ENCODE assay signal across 23 cellular contexts in genomic region chr1:178886551-178886950, GRCh38. TPM values are rescaled to one million over a fixed set of nuclear protein-coding genes. Genes with fewer than 3 reads are reported as not detected.
DNase-seq lines count a peak whose midpoint lies in the region; ATAC-seq and TF ChIP-seq lines count a peak whose summit lies in the region.
"Had no signal": no experiment of that assay in that cellular context is flagged by ENCODE, and none has a peak within 500 bp of the region (broad histone marks: within the 10 kb centered on the region; RNA-seq: fewer than 3 reads in every experiment).

No MANE protein-coding gene starts in this region.

- peak overlapping the region; percentile 32 for H3K27ac Mint-ChIP-seq in stimulated activated naive CD8-positive, alpha-beta T cell treated with anti-CD3 and anti-CD28 coated beads, Interleukin-15, Interleukin-2, amounts not matched to agents 100 ng/mL and 50 ng/mL, for 24 hours
- H3K27ac Mint-ChIP-seq in stimulated activated naive CD8-positive, alpha-beta T cell treated with anti-CD3 and anti-CD28 coated beads, Interleukin-15, amount 100 ng/mL, for 72 hours, result peak overlapping the region in 1 of 2 donors; percentile 50
- H3K27ac Mint-ChIP-seq in HFFc6 (0 out of 2 replicates have a peak overlapping the region, but pooled peaks have one; percentile 1), memory B cell (peak overlapping the region; percentile 73), neural progenitor cell (no peak overlapping the region)
- H3K27ac Mint-ChIP-seq: CD4-positive, alpha-beta T cell had no signal

- no peak overlapping the region for H3K4me3 Mint-ChIP-seq in stimulated activated naive CD8-positive, alpha-beta T cell treated with anti-CD3 and anti-CD28 coated beads, Interleukin-15, Interleukin-2, amounts not matched to agents 100 ng/mL and 50 ng/mL, for 24 hours
- H3K4me3 Mint-ChIP-seq in stimulated activated naive CD8-positive, alpha-beta T cell treated with anti-CD3 and anti-CD28 coated beads, Interleukin-15, amount 100 ng/mL, for 72 hours, result no peak overlapping the region
- H3K4me3 Mint-ChIP-seq in HFFc6 (no peak overlapping the region), memory B cell (no peak overlapping the region), neural progenitor cell (no peak overlapping the region)
- H3K4me3 Mint-ChIP-seq: CD4-positive, alpha-beta T cell had no signal

- TF ChIP-seq CTCF in HFFc6 (IDR thresholded peaks at IDR 0.05), result no peak
- TF ChIP-seq CTCF in neural progenitor cell (IDR thresholded peaks at IDR 0.05), result no peak

- ATAC-seq in stimulated activated naive CD8-positive, alpha-beta T cell treated with anti-CD3 and anti-CD28 coated beads, Interleukin-15, amount 100 ng/mL, for 72 hours, result no peak
- ATAC-seq in memory B cell (ENCODE audit: low read depth) (no peak), GM18907 (IDR thresholded peaks at IDR 0.05; ENCODE audit: unreplicated experiment) (no peak)
- ATAC-seq in activated CD4-positive, CD25-positive, alpha-beta regulatory T cell treated with anti-CD3 and anti-CD28 coated beads, Interleukin-2, amount 50 U/mL, for 24 hours, result no peak
- ATAC-seq: Right ventricle myocardium inferior had no signal

- H3K4me1 ChIP-seq in neural progenitor cell, result no peaks in the 10 kb centered on the region
- H3K4me1 ChIP-seq: BLaER1, Caco-2, SJSA1 had no signal

- H3K79me2 ChIP-seq in neural progenitor cell (ENCODE audit: low read depth), result no peaks in the 10 kb centered on the region

- no peak overlapping the region for H3K4me3 ChIP-seq in neural progenitor cell
- H3K4me3 ChIP-seq: BLaER1, MG63, SJSA1 had no signal

- H3K36me3 ChIP-seq in neural progenitor cell, result peaks cover 9% of the 10 kb centered on the region

- no peaks in the 10 kb centered on the region for H3K27me3 ChIP-seq in neural progenitor cell
- H3K27me3 ChIP-seq: BLaER1, MG63, SJSA1 had no signal

- DNase-seq in stimulated activated naive CD8-positive, alpha-beta T cell treated with anti-CD3 and anti-CD28 coated beads, Interleukin-15, amount 100 ng/mL, for 72 hours, result no peak
- DNase-seq in HFFc6, result no peak
- DNase-seq in memory B cell (ENCODE audit: low spot score in 2 of 2), result no peak
- no peak for DNase-seq in NOMO-1 (lab: John Stamatoyannopoulos, UW; ENCODE audit: unreplicated experiment in 2 of 2)
- no peak for DNase-seq in neural progenitor cell (ENCODE audit: low spot score)
- DNase-seq: CD4-positive, alpha-beta T cell; DMS153; H7; Kasumi-1; MG63; NCI-H1417; NCI-H1694 treated with DMSO at 0.1 percent for 48 hours; NCI-H2081 treated with DMSO at 0.1 percent for 48 hours; NCI-H446; NCI-H526 had no signal

- no peak overlapping the region for H3K9ac ChIP-seq in neural progenitor cell
- H3K9ac ChIP-seq: BLaER1 had no signal

- H2AFZ ChIP-seq in neural progenitor cell (replicated peaks), result no peak overlapping the region

- no peaks in the 10 kb centered on the region for H4K20me1 ChIP-seq in neural progenitor cell (ENCODE audit: low read depth)
- H4K20me1 ChIP-seq: BLaER1 had no signal

- H3F3A ChIP-seq in neural progenitor cell (ENCODE audit: low read depth), result peaks cover 3% of the 10 kb centered on the region

- H3K27me3 Mint-ChIP-seq in stimulated activated naive CD8-positive, alpha-beta T cell treated with anti-CD3 and anti-CD28 coated beads, Interleukin-15, Interleukin-2, amounts not matched to agents 100 ng/mL and 50 ng/mL, for 24 hours, result no peaks in the 10 kb centered on the region
- H3K27me3 Mint-ChIP-seq in stimulated activated naive CD8-positive, alpha-beta T cell treated with anti-CD3 and anti-CD28 coated beads, Interleukin-15, amount 100 ng/mL, for 72 hours, result no peaks in the 10 kb centered on the region
- H3K27me3 Mint-ChIP-seq in HFFc6 (ENCODE audit: insufficient read depth), result no peaks in the 10 kb centered on the region
- H3K27me3 Mint-ChIP-seq in memory B cell, result no peaks in the 10 kb centered on the region
- no peaks in the 10 kb centered on the region for H3K27me3 Mint-ChIP-seq in neural progenitor cell (ENCODE audit: insufficient read depth, low read depth)
- H3K27me3 Mint-ChIP-seq: CD4-positive, alpha-beta T cell had no signal

- no peak overlapping the region for H3K4me2 ChIP-seq in neural progenitor cell
- H3K4me2 ChIP-seq: BLaER1 had no signal

- H3K36me3 Mint-ChIP-seq in stimulated activated naive CD8-positive, alpha-beta T cell treated with anti-CD3 and anti-CD28 coated beads, Interleukin-15, Interleukin-2, amounts not matched to agents 100 ng/mL and 50 ng/mL, for 24 hours (ENCODE audit: low read depth), result peaks cover 9% of the 10 kb centered on the region
- H3K36me3 Mint-ChIP-seq in HFFc6 (ENCODE audit: low read depth) (peaks cover 13% of the 10 kb centered on the region), memory B cell (peaks cover 16% of the 10 kb centered on the region), neural progenitor cell (peaks cover 8% of the 10 kb centered on the region)

- no peaks in the 10 kb centered on the region for H3K9me3 Mint-ChIP-seq in stimulated activated naive CD8-positive, alpha-beta T cell treated with anti-CD3 and anti-CD28 coated beads, Interleukin-15, Interleukin-2, amounts not matched to agents 100 ng/mL and 50 ng/mL, for 24 hours
- H3K9me3 Mint-ChIP-seq in stimulated activated naive CD8-positive, alpha-beta T cell treated with anti-CD3 and anti-CD28 coated beads, Interleukin-15, amount 100 ng/mL, for 72 hours, result no peaks in the 10 kb centered on the region
- H3K9me3 Mint-ChIP-seq in HFFc6 (no peaks in the 10 kb centered on the region), memory B cell (no peaks in the 10 kb centered on the region), neural progenitor cell (no peaks in the 10 kb centered on the region)
- H3K9me3 Mint-ChIP-seq: CD4-positive, alpha-beta T cell had no signal

- peaks cover 9% of the 10 kb centered on the region for H3K4me1 Mint-ChIP-seq in stimulated activated naive CD8-positive, alpha-beta T cell treated with anti-CD3 and anti-CD28 coated beads, Interleukin-15, Interleukin-2, amounts not matched to agents 100 ng/mL and 50 ng/mL, for 24 hours (ENCODE audit: low read depth)
- peaks cover 10% of the 10 kb centered on the region for H3K4me1 Mint-ChIP-seq in stimulated activated naive CD8-positive, alpha-beta T cell treated with anti-CD3 and anti-CD28 coated beads, Interleukin-15, amount 100 ng/mL, for 72 hours
- H3K4me1 Mint-ChIP-seq in HFFc6 (ENCODE audit: low read depth) (peaks cover 10% of the 10 kb centered on the region), memory B cell (peaks cover 7% of the 10 kb centered on the region), neural progenitor cell (no peaks in the 10 kb centered on the region)

- no peaks in the 10 kb centered on the region for H3K9me3 ChIP-seq in neural progenitor cell (ENCODE audit: low read depth)
- H3K9me3 ChIP-seq: BLaER1, Caco-2, MG63, SJSA1 had no signal

- H3K27ac ChIP-seq in neural progenitor cell, result no peak overlapping the region
- H3K27ac ChIP-seq: BLaER1, SJSA1 had no signal

RNA-seq across cellular contexts. Expression of gene ANGPTL1, which starts 15.7 kb away (rescaled TPM):
- total RNA-seq in HFFc6 (2021; fragmentation: NEBNext Ultra II Directional; extraction: Animal tissue kit (Norgen Biotek cat#: 25700)), result not detected
- not detected in 2 replicates for total RNA-seq in neural progenitor cell (ENCODE audit: low replicate concordance)
- total RNA-seq: Caco-2; CD4-positive, alpha-beta T cell; G401; H7 had no signal
